Comparison of ENCODE assay signal across 27 cellular contexts in genomic region chr5:175588709-175589429, GRCh38.
DNase-seq lines count a peak whose midpoint lies in the region; ATAC-seq, FAIRE-seq and TF ChIP-seq lines count a peak whose summit lies in the region.
"Had no signal": no experiment of that assay in that cellular context is flagged by ENCODE, and none has a peak within 500 bp of the region (broad histone marks: within the 10 kb centered on the region; RNA-seq: fewer than 3 reads in every experiment).

No MANE protein-coding gene starts in this region.

- DNase-seq in Right ventricle myocardium superior (peak; percentile 58), cardiac septum (ENCODE audit: low spot score) (no peak), H1 (ENCODE audit: low read depth in 1 of 2, low spot score in 2 of 2) (no peak), left lobe of liver (ENCODE audit: low spot score) (peak; percentile 10), ovary (no peak), MCF 10A (ENCODE audit: unreplicated experiment) (no peak), UCSD-AML1 (lab: John Stamatoyannopoulos, UW; ENCODE audit: unreplicated experiment) (no peak)
- DNase-seq: CD4-positive, CD25-positive, alpha-beta regulatory T cell; GOT3; HCEC 1CT; NCI-H1092; NCI-H1417 treated with DMSO at 0.1 percent for 48 hours; NCI-H1694 treated with DMSO at 0.1 percent for 48 hours; NCI-H2081 treated with DMSO at 0.1 percent for 48 hours; NCI-H2171 treated with DMSO at 0.1 percent for 48 hours; NCI-H345; NCI-H510A treated with DMSO at 0.1 percent for 48 hours; NK-92 treated with Interleukin-12 subunit alpha and Interleukin-12 subunit beta, amount 100 ng/mL, for 24 hours; PC-3 had no signal

- no peak overlapping the region for H3K4me2 ChIP-seq in H1 (ENCODE audit: insufficient read depth in 1 of 2, low read depth in 2 of 2, low read length in 2 of 2)
- H3K4me2 ChIP-seq: BLaER1 had no signal

- no peak overlapping the region for H4K5ac ChIP-seq in H1 (ENCODE audit: insufficient read length, low read depth, low read length)

- H3K9me3 ChIP-seq in H1 (ENCODE audit: insufficient read depth in 2 of 2, low read depth in 1 of 2, low read length in 1 of 2) = peaks cover 10% of the 10 kb centered on the region in 2 experiments; a peak in 3 of 4 replicates
- H3K9me3 ChIP-seq in ovary = no peaks in the 10 kb centered on the region
- H3K9me3 ChIP-seq: BLaER1 had no signal

- H2AK5ac ChIP-seq in H1 (ENCODE audit: low read depth, low read length) = no peak overlapping the region

- no peak for FAIRE-seq in H1 (lab: Jason Lieb, UNC)
- FAIRE-seq: A204.1, D721Med, G401.6, GM12878 had no signal

- H3K79me2 ChIP-seq in H1 (ENCODE audit: control insufficient read depth in 1 of 2, insufficient read depth in 2 of 2, low read length in 2 of 2) = no peaks in the 10 kb centered on the region

- CTCF ChIA-PET in H1 (lab: Charles Lee; ENCODE audit: partially characterized antibody) = interaction anchor here (1.4 kb wide), 1 partner anchor 15 kb away, joined by 3 read pairs; no protein-coding TSS in a partner anchor
- CTCF ChIA-PET in MCF 10A (lab: Yijun Ruan, JAX) = no interaction called here

- TF ChIP-seq POLR2A in H1 (IDR thresholded peaks at IDR 0.05; ENCODE audit: control extremely low read depth in 1 of 2, low read depth in 2 of 2, low read length in 2 of 2) = no peak
- no peak for TF ChIP-seq POLR2A in ovary (IDR thresholded peaks at IDR 0.05)

- H3K56ac ChIP-seq in H1 (replicated peaks; ENCODE audit: insufficient read length, low read depth, low read length) = no peak overlapping the region

- no peak overlapping the region for H3K9ac ChIP-seq in H1 (replicated peaks in 1 of 4; ENCODE audit: extremely low read depth in 1 of 4, low read depth in 3 of 4, low read length in 3 of 4)
- H3K9ac ChIP-seq: BLaER1 had no signal

- H3K27me3 Mint-ChIP-seq in MCF 10A (ENCODE audit: insufficient read depth, unreplicated experiment) = no peaks in the 10 kb centered on the region

- no peak overlapping the region for H4K91ac ChIP-seq in H1 (replicated peaks; ENCODE audit: insufficient read length, low read length)

- ATAC-seq in Right ventricle myocardium superior (ENCODE audit: poor library complexity) (peak; percentile 77), left lobe of liver (no peak)
- ATAC-seq: GM12878, PC-3 had no signal

- no peaks in the 10 kb centered on the region for H4K20me1 ChIP-seq in H1 (replicated peaks in 1 of 2; ENCODE audit: control insufficient read depth in 1 of 2, insufficient read depth in 2 of 2, low read length in 2 of 2)
- H4K20me1 ChIP-seq: BLaER1 had no signal

- H3K36me3 ChIP-seq in H1 (ENCODE audit: control insufficient read depth in 2 of 4, insufficient read depth in 4 of 4, low read length in 3 of 4) (no peaks in the 10 kb centered on the region), ovary (no peaks in the 10 kb centered on the region)
- H3K36me3 ChIP-seq: BLaER1, SJSA1 had no signal

- no peaks in the 10 kb centered on the region for H3K23me2 ChIP-seq in H1 (ENCODE audit: low read depth, low read length)

- no peak overlapping the region for H2AFZ ChIP-seq in H1 (ENCODE audit: low read length)

- H2BK5ac ChIP-seq in H1 (ENCODE audit: low read depth, low read length) = no peak overlapping the region; the same call in 1 of the 2 replicates

- H3K79me1 ChIP-seq in H1 (ENCODE audit: low read depth, low read length) = no peaks in the 10 kb centered on the region

- H3K27me3 ChIP-seq in H1 (replicated peaks in 1 of 4; ENCODE audit: control insufficient read depth in 3 of 4, extremely low read depth in 1 of 4, insufficient read depth in 3 of 4, low read length in 3 of 4) = no peaks in the 10 kb centered on the region
- H3K27me3 ChIP-seq in ovary = no peaks in the 10 kb centered on the region
- H3K27me3 ChIP-seq: BLaER1, SJSA1 had no signal

- TF ChIP-seq CTCF in H1 (IDR thresholded peaks at IDR 0.05; ENCODE audit: control extremely low read depth in 1 of 3, insufficient read depth in 1 of 3, low read depth in 1 of 3, low read length in 3 of 3) (no peak), ovary (IDR thresholded peaks at IDR 0.05) (no peak), MCF 10A (IDR thresholded peaks at IDR 0.05; ENCODE audit: unreplicated experiment) (no peak)

- H3K23ac ChIP-seq in H1 (ENCODE audit: insufficient read length) = no peak overlapping the region

- H4K8ac ChIP-seq in H1 (ENCODE audit: extremely low read depth, insufficient read depth, low read length) = no peak overlapping the region

- 79% methylated on average over 5 of the region's 5 CpGs; no CpG with 5 or more reads in 1 of the 2 experiments for WGBS in H1 (ENCODE audit: extremely low coverage in 1 of 2, insufficient coverage in 1 of 2, insufficient read length in 1 of 2, insufficient replicate concordance in 2 of 2, low coverage in 1 of 2, low lambda C conversion rate in 2 of 2, missing lambda C conversion rate in 1 of 2), 2 experiments
- 64 to 83% (median 82%) methylated on average over 5 of the region's 5 CpGs for WGBS in ovary, 3 donors

- H3K27ac Mint-ChIP-seq in MCF 10A (ENCODE audit: low read depth, unreplicated experiment) = no peak overlapping the region
- H3K27ac Mint-ChIP-seq: CD4-positive, CD25-positive, alpha-beta regulatory T cell; IgD-negative memory B cell had no signal

- H3K36me3 Mint-ChIP-seq in MCF 10A (ENCODE audit: insufficient read depth, unreplicated experiment) = no peaks in the 10 kb centered on the region
- H3K36me3 Mint-ChIP-seq: CD4-positive, CD25-positive, alpha-beta regulatory T cell; IgD-negative memory B cell had no signal

- POLR2A ChIA-PET in H1 (lab: Charles Lee; ENCODE audit: partially characterized antibody) (no interaction called here), MCF 10A (lab: Yijun Ruan, JAX) (no interaction called here)

- BruUV-seq in MCF 10A (replicated peaks; lab: Mats Ljungman, UMichigan) = no TSS peak

- H3K4me1 ChIP-seq in H1 (replicated peaks in 1 of 4; ENCODE audit: control insufficient read depth in 3 of 4, insufficient read depth in 4 of 4, low read length in 3 of 4) = peaks cover 0 to 5% (median 2%) of the 10 kb centered on the region in 4 experiments; a peak in 3 of 7 replicates
- H3K4me1 ChIP-seq in ovary (ENCODE audit: insufficient read depth) = no peaks in the 10 kb centered on the region

- TF ChIP-seq RAD21 in H1 (IDR thresholded peaks at IDR 0.05 in 1 of 2, conservative IDR thresholded peaks at IDR 0.05 in 1 of 2; ENCODE audit: low read depth in 2 of 2, low read length in 2 of 2) = no peak

- H2BK20ac ChIP-seq in H1 (ENCODE audit: low read length) = peak overlapping the region; percentile 24; the same call in 1 of the 2 replicates

- no peak overlapping the region for H3K14ac ChIP-seq in H1 (ENCODE audit: insufficient read length)

- H2BK120ac ChIP-seq in H1 (replicated peaks; ENCODE audit: low read depth, low read length) = no peak overlapping the region

- H3K9me3 Mint-ChIP-seq in MCF 10A (ENCODE audit: unreplicated experiment) = peaks cover 12% of the 10 kb centered on the region

- H2BK15ac ChIP-seq in H1 (ENCODE audit: low read length) = no peak overlapping the region

- H2BK12ac ChIP-seq in H1 (ENCODE audit: low read depth, low read length) = peak overlapping the region; percentile 78

- H3K18ac ChIP-seq in H1 (ENCODE audit: extremely low read depth, low read length) = no peak overlapping the region

- H3K27ac ChIP-seq in H1 (ENCODE audit: low read depth, low read length) (no peak overlapping the region; the same call in 1 of the 2 replicates), ovary (no peak overlapping the region)
- H3K27ac ChIP-seq: BLaER1, HL-60, SJSA1 had no signal

- H3K4me3 ChIP-seq in H1 (ENCODE audit: extremely low read depth in 1 of 4, insufficient read depth in 2 of 4, low read depth in 3 of 4, low read length in 4 of 4) = no peak overlapping the region
- no peak overlapping the region for H3K4me3 ChIP-seq in ovary
- H3K4me3 ChIP-seq: BLaER1, GM12878, SJSA1 had no signal

- H3K4ac ChIP-seq in H1 (replicated peaks; ENCODE audit: insufficient read length, low read depth, low read length) = no peak overlapping the region

- no peak overlapping the region for H3K4me3 Mint-ChIP-seq in MCF 10A (ENCODE audit: unreplicated experiment)
- H3K4me3 Mint-ChIP-seq: CD4-positive, CD25-positive, alpha-beta regulatory T cell; IgD-negative memory B cell had no signal

- intact Hi-C loops in Right ventricle myocardium superior (cut with DNase I) (no loop called here), cardiac septum (cut with DNase I) (no loop called here), ovary (cut with DNase I) (no loop called here), MCF 10A (cut with micrococcal nuclease) (no loop called here)

- no peaks in the 10 kb centered on the region for H3K4me1 Mint-ChIP-seq in MCF 10A (ENCODE audit: insufficient read depth, unreplicated experiment)

- TF ChIP-seq EP300 in H1 (IDR thresholded peaks at IDR 0.05; ENCODE audit: borderline replicate concordance in 1 of 2, low read depth in 2 of 2, low read length in 2 of 2) (no peak), ovary (IDR thresholded peaks at IDR 0.05) (no peak)

TF ChIP-seq in H1, 55 proteins besides CTCF, POLR2A, EP300 and RAD21 (continues in another document):
- no peak for TF ChIP-seq POU5F1 (IDR thresholded peaks at IDR 0.05; ENCODE audit: low read depth, low read length)
- no peak for TF ChIP-seq HDAC6 (IDR thresholded peaks at IDR 0.05; ENCODE audit: low read depth, low read length)
- TF ChIP-seq NANOG (IDR thresholded peaks at IDR 0.05; ENCODE audit: insufficient read depth, low read depth, low read length, poor library complexity, severe bottlenecking) = no peak
- TF ChIP-seq KDM4A (IDR thresholded peaks at IDR 0.05; ENCODE audit: low read depth, low read length, severe bottlenecking) = no peak
- no peak for TF ChIP-seq BACH1 (IDR thresholded peaks at IDR 0.05; ENCODE audit: low read length)
- no peak for TF ChIP-seq ZNF274 (IDR thresholded peaks at IDR 0.05; ENCODE audit: borderline replicate concordance, extremely low read depth, low read length)
- no peak for TF ChIP-seq CEBPB (IDR thresholded peaks at IDR 0.05; ENCODE audit: low read depth, low read length)
- no peak for TF ChIP-seq ASH2L (IDR thresholded peaks at IDR 0.05; ENCODE audit: low read length)
- no peak for TF ChIP-seq TAF1 (IDR thresholded peaks at IDR 0.05; ENCODE audit: low read depth, low read length)
- no peak for TF ChIP-seq EGR1 (IDR thresholded peaks at IDR 0.05; ENCODE audit: borderline replicate concordance, low read depth, low read length)
- no peak for TF ChIP-seq BRCA1 (IDR thresholded peaks at IDR 0.05; ENCODE audit: low read depth, low read length)
- TF ChIP-seq TAF7 (optimal IDR thresholded peaks at IDR 0.05; ENCODE audit: borderline replicate concordance, low read depth, low read length) = no peak

Comparison
In these comparisons a context has a peak if more than half of its experiments do, and no peak if none do; other contexts are left out.
1. DNase-seq: peak in Right ventricle myocardium superior (single experiment) and left lobe of liver (single experiment); none in cardiac septum (single experiment), H1 (0 of 2), ovary (0 of 5), MCF 10A (single experiment) and UCSD-AML1 (single experiment).